In the genomic region with DNA sequence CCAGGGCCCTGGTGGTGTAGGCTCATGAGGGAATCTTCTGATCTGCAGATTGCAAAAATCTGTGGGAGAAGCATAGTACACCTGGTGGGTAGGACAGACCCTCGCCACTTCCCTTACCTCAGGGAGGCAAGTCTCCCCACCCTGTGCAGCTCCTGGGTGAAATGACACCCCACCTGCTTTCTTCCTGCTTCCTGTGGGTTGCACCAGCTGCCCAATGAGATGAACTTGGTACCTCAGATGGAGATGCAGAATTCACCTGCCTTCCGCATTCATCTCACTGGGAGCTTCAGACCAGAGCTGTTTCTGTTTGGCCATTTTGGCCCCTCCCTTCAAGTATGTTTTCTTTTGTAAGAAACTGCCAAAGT, we compare ENCODE assay signal across 9 cellular contexts. TPM values are rescaled to one million over a fixed set of nuclear protein-coding genes. Genes with fewer than 3 reads are reported as not detected.
A peak's percentile ranks its signal among the peaks of the same experiment; 100 is the strongest.
DNase-seq lines count a peak whose midpoint lies in the region; ATAC-seq lines count a peak whose summit lies in the region.
"Had no signal": no experiment of that assay in that cellular context is flagged by ENCODE, and none has a peak within 500 bp of the region (broad histone marks: within the 10 kb centered on the region; RNA-seq: fewer than 3 reads in every experiment).

No MANE protein-coding gene starts in this region.

- no peaks in the 10 kb centered on the region for H3K27me3 Mint-ChIP-seq in activated T-helper 1 cell treated with anti-CD3 and anti-CD28 coated beads, Interleukin-12 subunit alpha, Interleukin-12 subunit beta, Interleukin-2, Interleukin-4 antibody, amounts not matched to agents 30 ng/mL and 10 ng/mL and 1 ng/mL, durations not matched to agents 14 hours and 24 hours and 36 hours (ENCODE audit: insufficient read depth)

- H3K4me1 Mint-ChIP-seq in activated T-helper 1 cell treated with anti-CD3 and anti-CD28 coated beads, Interleukin-12 subunit alpha, Interleukin-12 subunit beta, Interleukin-2, Interleukin-4 antibody, amounts not matched to agents 30 ng/mL and 10 ng/mL and 1 ng/mL, durations not matched to agents 14 hours and 24 hours and 36 hours (ENCODE audit: low read depth): peaks cover 72% of the 10 kb centered on the region

- H3K4me3 Mint-ChIP-seq in activated T-helper 1 cell treated with anti-CD3 and anti-CD28 coated beads, Interleukin-12 subunit alpha, Interleukin-12 subunit beta, Interleukin-2, Interleukin-4 antibody, amounts not matched to agents 30 ng/mL and 10 ng/mL and 1 ng/mL, durations not matched to agents 14 hours and 24 hours and 36 hours: peak overlapping the region; percentile 90

- no peaks in the 10 kb centered on the region for H3K9me3 Mint-ChIP-seq in activated T-helper 1 cell treated with anti-CD3 and anti-CD28 coated beads, Interleukin-12 subunit alpha, Interleukin-12 subunit beta, Interleukin-2, Interleukin-4 antibody, amounts not matched to agents 30 ng/mL and 10 ng/mL and 1 ng/mL, durations not matched to agents 14 hours and 24 hours and 36 hours

- intact Hi-C loops in activated T-helper 1 cell treated with anti-CD3 and anti-CD28 coated beads, Interleukin-12 subunit alpha, Interleukin-12 subunit beta, Interleukin-2, Interleukin-4 antibody, amounts not matched to agents 30 ng/mL and 10 ng/mL and 1 ng/mL, durations not matched to agents 14 hours and 24 hours and 36 hours (cut with micrococcal nuclease): loop anchor here (1.0 to 2.0 kb wide), 3 partner anchors 8 to 309 kb away; no protein-coding TSS in a partner anchor
- intact Hi-C loops in sciatic nerve (cut with DNase I): no loop called here

- ATAC-seq in GM19043 (IDR thresholded peaks at IDR 0.05; ENCODE audit: low read depth, unreplicated experiment) (peak; percentile 24), HG03103 (IDR thresholded peaks at IDR 0.05; ENCODE audit: low read depth, unreplicated experiment) (peak; percentile 23), sciatic nerve (peak; percentile 30)

- peaks cover 77% of the 10 kb centered on the region for H3K36me3 Mint-ChIP-seq in activated T-helper 1 cell treated with anti-CD3 and anti-CD28 coated beads, Interleukin-12 subunit alpha, Interleukin-12 subunit beta, Interleukin-2, Interleukin-4 antibody, amounts not matched to agents 30 ng/mL and 10 ng/mL and 1 ng/mL, durations not matched to agents 14 hours and 24 hours and 36 hours (ENCODE audit: low read depth)

- H3K27ac Mint-ChIP-seq in activated T-helper 1 cell treated with anti-CD3 and anti-CD28 coated beads, Interleukin-12 subunit alpha, Interleukin-12 subunit beta, Interleukin-2, Interleukin-4 antibody, amounts not matched to agents 30 ng/mL and 10 ng/mL and 1 ng/mL, durations not matched to agents 14 hours and 24 hours and 36 hours: peak overlapping the region; percentile 97

- peak; percentile 56 for DNase-seq in activated T-helper 1 cell treated with anti-CD3 and anti-CD28 coated beads, Interleukin-12 subunit alpha, Interleukin-12 subunit beta, Interleukin-2, Interleukin-4 antibody, amounts not matched to agents 30 ng/mL and 10 ng/mL and 1 ng/mL, durations not matched to agents 14 hours and 24 hours and 36 hours (ENCODE audit: low spot score)
- DNase-seq in sciatic nerve (ENCODE audit: low spot score) (no peak), NOMO-1 (lab: John Stamatoyannopoulos, UW; ENCODE audit: unreplicated experiment in 2 of 2) (no peak), MV-4-11 (lab: John Stamatoyannopoulos, UW) (no peak), DMS53 (lab: John Stamatoyannopoulos, UW) (no peak), NCI-H187 treated with DMSO at 0.1 percent for 48 hours (lab: John Stamatoyannopoulos, UW) (no peak)

RNA-seq across cellular contexts. Expression of a gene that starts 4.7 kb away (rescaled TPM):
- 371 and 395 TPM in 2 replicates for total RNA-seq in activated T-helper 1 cell treated with anti-CD3 and anti-CD28 coated beads, Interleukin-12 subunit alpha, Interleukin-12 subunit beta, Interleukin-2, Interleukin-4 antibody, amounts not matched to agents 30 ng/mL and 10 ng/mL and 1 ng/mL, durations not matched to agents 14 hours and 24 hours and 36 hours
- total RNA-seq in sciatic nerve: 38.8 TPM

RNA-seq across cellular contexts. Expression of a gene that starts 58.7 kb away (rescaled TPM):
- total RNA-seq in activated T-helper 1 cell treated with anti-CD3 and anti-CD28 coated beads, Interleukin-12 subunit alpha, Interleukin-12 subunit beta, Interleukin-2, Interleukin-4 antibody, amounts not matched to agents 30 ng/mL and 10 ng/mL and 1 ng/mL, durations not matched to agents 14 hours and 24 hours and 36 hours: 7.6 and 9.1 TPM in 2 replicates
- total RNA-seq in sciatic nerve: 1.1 TPM
- total RNA-seq: NCI-H460 had no signal
